ENCODE assay signal across 12 cellular contexts in genomic region chr2:190978389-190979053, GRCh38. TPM values are rescaled to one million over a fixed set of nuclear protein-coding genes. Genes with fewer than 3 reads are reported as not detected.
DNase-seq lines count a peak whose midpoint lies in the region; TF ChIP-seq lines count a peak whose summit lies in the region.
"Had no signal": no experiment of that assay in that cellular context is flagged by ENCODE, and none has a peak within 500 bp of the region (broad histone marks: within the 10 kb centered on the region; RNA-seq: fewer than 3 reads in every experiment).

No MANE protein-coding gene starts in this region.

- no peaks in the 10 kb centered on the region for H3K27me3 Mint-ChIP-seq in CD4-positive, alpha-beta memory T cell
- no peaks in the 10 kb centered on the region for H3K27me3 Mint-ChIP-seq in activated naive CD8-positive, alpha-beta T cell

- TF ChIP-seq POLR2A in GM19193 (IDR thresholded peaks at IDR 0.05; ENCODE audit: extremely low read depth, insufficient read depth, insufficient read length): peak; percentile 28

- H3K36me3 ChIP-seq in CD4-positive, alpha-beta memory T cell (ENCODE audit: insufficient read depth, low read length): peaks cover 99% of the 10 kb centered on the region
- peaks cover 100% of the 10 kb centered on the region for H3K36me3 ChIP-seq in MG63

- POLR2A ChIA-PET in CD4-positive, alpha-beta memory T cell (lab: Charles Lee; ENCODE audit: partially characterized antibody): interaction anchor here (1.1 kb wide), 1 partner anchor 96 kb away, joined by 4 read pairs; no protein-coding TSS in a partner anchor

- peaks cover 0 to 4% (median 0%) of the 10 kb centered on the region in 8 donors for H3K9me3 Mint-ChIP-seq in CD4-positive, alpha-beta memory T cell
- no peaks in the 10 kb centered on the region for H3K9me3 Mint-ChIP-seq in activated naive CD8-positive, alpha-beta T cell (ENCODE audit: low read depth)

- no peaks in the 10 kb centered on the region for H3K4me1 ChIP-seq in CD4-positive, alpha-beta memory T cell (ENCODE audit: insufficient read depth, low read length)

- H3K4me1 Mint-ChIP-seq in CD4-positive, alpha-beta memory T cell: peaks cover 17 to 25% (median 19%) of the 10 kb centered on the region in 4 donors
- H3K4me1 Mint-ChIP-seq in activated naive CD8-positive, alpha-beta T cell (ENCODE audit: low read depth): peaks cover 66% of the 10 kb centered on the region

- H3K27me3 ChIP-seq in CD4-positive, alpha-beta memory T cell (ENCODE audit: insufficient read depth, low read length): no peaks in the 10 kb centered on the region
- no peaks in the 10 kb centered on the region for H3K27me3 ChIP-seq in MG63
- H3K27me3 ChIP-seq: SJSA1 had no signal

- peaks cover 90 to 95% of the 10 kb centered on the region in 2 donors for H3K36me3 Mint-ChIP-seq in CD4-positive, alpha-beta memory T cell
- peaks cover 27% of the 10 kb centered on the region for H3K36me3 Mint-ChIP-seq in activated naive CD8-positive, alpha-beta T cell

- no peak overlapping the region for H3K4me3 ChIP-seq in CD4-positive, alpha-beta memory T cell (ENCODE audit: low read length in 2 of 2)
- no peak overlapping the region for H3K4me3 ChIP-seq in MG63
- H3K4me3 ChIP-seq: SJSA1 had no signal

- no peak overlapping the region for H3K27ac ChIP-seq in CD4-positive, alpha-beta memory T cell (ENCODE audit: low read depth, low read length)
- H3K27ac ChIP-seq: SJSA1 had no signal

- DNase-seq in CD4-positive, alpha-beta memory T cell: no peak
- DNase-seq in lung microvascular endothelial cell (ENCODE audit: low read depth in 2 of 2) (peak; percentile 23 to 95), NOMO-1 (lab: John Stamatoyannopoulos, UW; ENCODE audit: unreplicated experiment in 2 of 2) (no peak), NCI-H2029 (lab: John Stamatoyannopoulos, UW) (no peak), MG63 (no peak), UCSD-AML1 (lab: John Stamatoyannopoulos, UW; ENCODE audit: unreplicated experiment) (no peak)
- DNase-seq: amygdala, DMS153, NCI-H524 treated with DMSO at 0.1 percent for 48 hours had no signal

- intact Hi-C loops in CD4-positive, alpha-beta memory T cell (cut with micrococcal nuclease): no loop called here

- no peak overlapping the region for H3K4me3 Mint-ChIP-seq in CD4-positive, alpha-beta memory T cell
- H3K4me3 Mint-ChIP-seq in activated naive CD8-positive, alpha-beta T cell: no peak overlapping the region

- no peaks in the 10 kb centered on the region for H3K9me3 ChIP-seq in CD4-positive, alpha-beta memory T cell (ENCODE audit: control insufficient read depth in 1 of 2, low read length in 2 of 2)
- no peaks in the 10 kb centered on the region for H3K9me3 ChIP-seq in MG63
- H3K9me3 ChIP-seq: SJSA1 had no signal

- H3K27ac Mint-ChIP-seq in CD4-positive, alpha-beta memory T cell: peak overlapping the region in 6 of 7 donors; percentile 55 to 76 (median 73)
- peak overlapping the region; percentile 94 for H3K27ac Mint-ChIP-seq in activated naive CD8-positive, alpha-beta T cell

- CTCF ChIA-PET in CD4-positive, alpha-beta memory T cell (lab: Charles Lee; ENCODE audit: partially characterized antibody): interaction anchor here (1.3 to 1.9 kb wide), 3 partner anchors 9 to 127 kb away, joined by 3 to 8 read pairs (median 3); no protein-coding TSS in a partner anchor

RNA-seq across cellular contexts. Expression of gene STAT1, which starts 35.5 kb away (rescaled TPM):
- 100 to 1,000 TPM; 130 TPM for total RNA-seq in CD4-positive, alpha-beta memory T cell
- polyA plus RNA-seq in CD4-positive, alpha-beta memory T cell: 100 to 1,000 TPM; 221 to 230 TPM
- total RNA-seq in lung microvascular endothelial cell: 68.9 and 124 TPM in 2 replicates
- 143 and 165 TPM in 2 replicates for total RNA-seq in MG63 (2014; rRNA removed; shearing (Covaris generic); ENCODE audit: low replicate concordance)

Comparison
In these comparisons a context has a peak if more than half of its experiments do, and no peak if none do; other contexts are left out.
1. DNase-seq: peak in lung microvascular endothelial cell (2 of 2); none in CD4-positive, alpha-beta memory T cell (0 of 5), NOMO-1 (0 of 2), NCI-H2029 (single experiment), MG63 (single experiment) and UCSD-AML1 (single experiment).